Comparison of ENCODE assay signal across 2 cellular contexts in genomic region chr3:100954199-100954935, GRCh38.
TF ChIP-seq lines count a peak whose summit lies in the region.

No MANE protein-coding gene starts in this region.

TF ChIP-seq in SK-N-SH, 30 proteins besides CTCF, POLR2A, EP300 and RAD21 (continued from another document):
- TF ChIP-seq ZBTB33 (IDR thresholded peaks at IDR 0.05; ENCODE audit: borderline replicate concordance, low read depth): no peak
- no peak for TF ChIP-seq MEF2A (IDR thresholded peaks at IDR 0.05; ENCODE audit: borderline replicate concordance, low read depth)
- TF ChIP-seq GATA2 (CRISPR knock-in tag; IDR thresholded peaks at IDR 0.05): no peak

TF ChIP-seq in SK-N-SH treated with all-trans-retinoic acid at 6 μM for 48 hours, 23 proteins besides CTCF, POLR2A, EP300 and RAD21 (continued from another document):
- TF ChIP-seq TSHZ2 (CRISPR knock-in tag; IDR thresholded peaks at IDR 0.05): no peak
- TF ChIP-seq POU6F1 (CRISPR knock-in tag; IDR thresholded peaks at IDR 0.05; ENCODE audit: borderline replicate concordance, low read depth): no peak
- no peak for TF ChIP-seq OSR1 (CRISPR knock-in tag; IDR thresholded peaks at IDR 0.05)
- TF ChIP-seq ZFP30 (CRISPR knock-in tag; IDR thresholded peaks at IDR 0.05): no peak
- no peak for TF ChIP-seq ZNF8 (CRISPR knock-in tag; IDR thresholded peaks at IDR 0.05)
- TF ChIP-seq BACH2 (CRISPR knock-in tag; IDR thresholded peaks at IDR 0.05; ENCODE audit: borderline replicate concordance): no peak
- no peak for TF ChIP-seq TOX (CRISPR knock-in tag; IDR thresholded peaks at IDR 0.05; ENCODE audit: borderline replicate concordance)
- no peak for TF ChIP-seq RARB (CRISPR knock-in tag; IDR thresholded peaks at IDR 0.05)
- no peak for TF ChIP-seq GLIS3 (CRISPR knock-in tag; IDR thresholded peaks at IDR 0.05)
